9 cellular contexts compared by ENCODE assay signal in genomic region chr16:21167360-21167759, GRCh38. TPM values are rescaled to one million over a fixed set of nuclear protein-coding genes. Genes with fewer than 3 reads are reported as not detected.
DNase-seq lines count a peak whose midpoint lies in the region; ATAC-seq and TF ChIP-seq lines count a peak whose summit lies in the region.
"Had no signal": no experiment of that assay in that cellular context is flagged by ENCODE, and none has a peak within 500 bp of the region (broad histone marks: within the 10 kb centered on the region; RNA-seq: fewer than 3 reads in every experiment).

No MANE protein-coding gene starts in this region.

- ATAC-seq in PC-3, result peak; percentile 84

- no peaks in the 10 kb centered on the region for H3F3A ChIP-seq in PC-3 (ENCODE audit: low read length, unreplicated experiment)

- no peaks in the 10 kb centered on the region for H3K27me3 Mint-ChIP-seq in activated naive CD8-positive, alpha-beta T cell treated with anti-CD3 and anti-CD28 coated beads for 36 hours

- no TSS peak for BruUV-seq in PC-3 (replicated peaks; lab: Mats Ljungman, UMichigan)

- H3K4me1 ChIP-seq in PC-3 (ENCODE audit: insufficient read depth, low read length), result peaks cover 34% of the 10 kb centered on the region
- H3K4me1 ChIP-seq in esophagus squamous epithelium, result peaks cover 4 to 39% (median 16%) of the 10 kb centered on the region in 3 donors

- no peak for TF ChIP-seq POLR2A in esophagus squamous epithelium (IDR thresholded peaks at IDR 0.05)

- H3K36me3 Mint-ChIP-seq in activated naive CD8-positive, alpha-beta T cell treated with anti-CD3 and anti-CD28 coated beads for 36 hours, result peaks cover 6% of the 10 kb centered on the region

- H3K9ac ChIP-seq in PC-3 (ENCODE audit: low read length), result no peak overlapping the region

- H2AFZ ChIP-seq in PC-3 (ENCODE audit: low read length), result no peak overlapping the region

- no peaks in the 10 kb centered on the region for H3K79me2 ChIP-seq in PC-3 (ENCODE audit: low read length)

- intact Hi-C loops in PC-3 (cut with micrococcal nuclease), result no loop called here
- intact Hi-C loops in esophagus squamous epithelium (cut with DNase I), result no loop called here

- peak overlapping the region; percentile 68 for H3K4me2 ChIP-seq in PC-3 (ENCODE audit: low read length)

- H3K36me3 ChIP-seq in PC-3 (ENCODE audit: low read depth, low read length) (peaks cover 5% of the 10 kb centered on the region; the same call in 1 of the 2 replicates), esophagus squamous epithelium (peaks cover 11 to 91% (median 36%) of the 10 kb centered on the region in 3 donors)

- no peaks in the 10 kb centered on the region for H3K4me1 Mint-ChIP-seq in activated naive CD8-positive, alpha-beta T cell treated with anti-CD3 and anti-CD28 coated beads for 36 hours

- CTCF ChIA-PET in PC-3 (lab: Charles Lee), result interaction anchor here (0.6 to 1.7 kb wide), 4 partner anchors 10 to 425 kb away, joined by 3 to 7 read pairs (median 5); no protein-coding TSS in a partner anchor

- H3K27ac Mint-ChIP-seq in activated naive CD8-positive, alpha-beta T cell treated with anti-CD3 and anti-CD28 coated beads for 36 hours, result no peak overlapping the region

- H3K4me3 ChIP-seq in PC-3 (ENCODE audit: low read length), result no peak overlapping the region
- H3K4me3 ChIP-seq in skeletal muscle cell (ENCODE audit: low read depth, low read length), result no peak overlapping the region
- H3K4me3 ChIP-seq in esophagus squamous epithelium, result no peak overlapping the region

- H3K27me3 ChIP-seq in PC-3 (ENCODE audit: low read length) (no peaks in the 10 kb centered on the region), esophagus squamous epithelium (no peaks in the 10 kb centered on the region)

- 80 to 88% methylated on average over 4 to 9 of the region's 9 CpGs for WGBS in esophagus squamous epithelium, 2 donors

- H3K9me2 ChIP-seq in PC-3 (replicated peaks; ENCODE audit: low read length), result no peaks in the 10 kb centered on the region

- H3K27ac ChIP-seq in PC-3 (ENCODE audit: low read length) (peak overlapping the region; percentile 82), esophagus squamous epithelium (no peak overlapping the region)
- H3K27ac ChIP-seq: VCaP had no signal

- H3K9me3 ChIP-seq in PC-3 (ENCODE audit: low read length) (no peaks in the 10 kb centered on the region), esophagus squamous epithelium (no peaks in the 10 kb centered on the region)

- TF ChIP-seq CTCF in PC-3 (conservative IDR thresholded peaks at IDR 0.05; ENCODE audit: low read depth, low read length) (no peak), esophagus squamous epithelium (IDR thresholded peaks at IDR 0.05) (no peak)

- no peak overlapping the region for H3K4me3 Mint-ChIP-seq in activated naive CD8-positive, alpha-beta T cell treated with anti-CD3 and anti-CD28 coated beads for 36 hours

- POLR2A ChIA-PET in PC-3 (lab: Charles Lee; ENCODE audit: unreplicated experiment), result no interaction called here

- DNase-seq in GM04504 (ENCODE audit: low read depth) (peak; percentile 67), PC-3 (peak; percentile 91), dedifferentiated amniotic fluid mesenchymal stem cell (ENCODE audit: extremely low spot score) (peak; percentile 69), skeletal muscle cell (ENCODE audit: low read depth) (peak; percentile 53), AML-193 (lab: John Stamatoyannopoulos, UW) (no peak), esophagus squamous epithelium (lab: John Stamatoyannopoulos, UW) (no peak)
- DNase-seq in activated naive CD8-positive, alpha-beta T cell treated with anti-CD3 and anti-CD28 coated beads for 36 hours, result no peak
- DNase-seq: MV-4-11 had no signal

- no peaks in the 10 kb centered on the region for H3K9me3 Mint-ChIP-seq in activated naive CD8-positive, alpha-beta T cell treated with anti-CD3 and anti-CD28 coated beads for 36 hours

- no peaks in the 10 kb centered on the region; the same call in 1 of the 2 replicates for H4K20me1 ChIP-seq in PC-3 (ENCODE audit: low read length)

RNA-seq across cellular contexts. Expression of gene LDAF1, which starts 8.9 kb away (rescaled TPM):
- 3.6 and 11.5 TPM in 2 replicates for total RNA-seq in PC-3 (2014; rRNA removed)
- total RNA-seq in activated naive CD8-positive, alpha-beta T cell treated with anti-CD3 and anti-CD28 coated beads for 36 hours, result 1 to 10 TPM; 5.9 to 7.3 TPM
- 100 to 1,000 TPM in 3 of 4 donors, 10 to 100 TPM in 1; 46.3 to 137 (median 111) TPM for total RNA-seq in esophagus squamous epithelium

RNA-seq across cellular contexts. Expression of gene DNAH3, which starts 16.7 kb away (rescaled TPM):
- total RNA-seq in PC-3 (2014; rRNA removed) (under 0.01 and 0.11 TPM in 2 replicates), esophagus squamous epithelium (under 1 TPM in 2 of 4 donors, not detected in 2; 0.57 TPM)
- total RNA-seq in activated naive CD8-positive, alpha-beta T cell treated with anti-CD3 and anti-CD28 coated beads for 36 hours, result not detected

RNA-seq across cellular contexts. Expression of gene ZP2, which starts 44.0 kb away (rescaled TPM):
- total RNA-seq in PC-3 (2014; rRNA removed) (not detected in 2 replicates), esophagus squamous epithelium (not detected)
- not detected for total RNA-seq in activated naive CD8-positive, alpha-beta T cell treated with anti-CD3 and anti-CD28 coated beads for 36 hours

Comparison
In these comparisons a context has a peak if more than half of its experiments do, and no peak if none do; other contexts are left out.
1. DNase-seq: peak in GM04504 (single experiment), PC-3 (single experiment), dedifferentiated amniotic fluid mesenchymal stem cell (single experiment) and skeletal muscle cell (single experiment); none in AML-193 (0 of 2), activated naive CD8-positive, alpha-beta T cell treated with anti-CD3 and anti-CD28 coated beads for 36 hours (single experiment) and esophagus squamous epithelium (single experiment).